11 cellular contexts compared by ENCODE assay signal in genomic region chr11:47468598-47469214, GRCh38. TPM values are rescaled to one million over a fixed set of nuclear protein-coding genes. Genes with fewer than 3 reads are reported as not detected.
A peak's percentile ranks its signal among the peaks of the same experiment; 100 is the strongest.
DNase-seq lines count a peak whose midpoint lies in the region; ATAC-seq and TF ChIP-seq lines count a peak whose summit lies in the region.
"Had no signal": no experiment of that assay in that cellular context is flagged by ENCODE, and none has a peak within 500 bp of the region (broad histone marks: within the 10 kb centered on the region; RNA-seq: fewer than 3 reads in every experiment).

No MANE protein-coding gene starts in this region.

- no peaks in the 10 kb centered on the region for H3K9me2 ChIP-seq in HCT116 (ENCODE audit: insufficient read depth)

- peak overlapping the region; percentile 79 for H3K27ac Mint-ChIP-seq in central memory CD8-positive, alpha-beta T cell (ENCODE audit: low read depth)
- peak overlapping the region; percentile 27 to 86 for H3K27ac Mint-ChIP-seq in natural killer cell treated with Interleukin-12 subunit alpha and Interleukin-12 subunit beta and Interleukin-15 and Interleukin-18, amount 100 ng/mL, for 72 hours
- H3K27ac Mint-ChIP-seq: activated B cell treated with CpG ODN at 0.5 μM for 24 hours had no signal

- H2AFZ ChIP-seq in HCT116 (ENCODE audit: low read depth, low read length, poor library complexity, severe bottlenecking), result no peak overlapping the region

- H3K4me1 ChIP-seq in HCT116 (ENCODE audit: control insufficient read depth in 1 of 2, insufficient read depth in 2 of 2, low read length in 2 of 2), result peaks cover 0 to 4% of the 10 kb centered on the region in 2 experiments; a peak in 1 of 4 replicates

- TF ChIP-seq POLR2A in HCT116 (IDR thresholded peaks at IDR 0.05; ENCODE audit: borderline replicate concordance, extremely low read depth, insufficient read depth, insufficient read length), result no peak

- RAD21 ChIA-PET in HCT116 (lab: Charles Lee; ENCODE audit: low non-redundant PET in 1 of 2, low total read pairs in 2 of 2, uncharacterized antibody in 2 of 2, unreplicated experiment in 2 of 2), result no interaction called here

- peaks cover 30 to 51% of the 10 kb centered on the region in 2 experiments for H3K36me3 ChIP-seq in HCT116 (ENCODE audit: control insufficient read depth in 1 of 2, insufficient read depth in 2 of 2, low read length in 2 of 2)

- H3K27ac ChIP-seq in AG04450 (ENCODE audit: low read depth, low read length) (peak overlapping the region; percentile 47), HCT116 (ENCODE audit: low read depth, low read length) (no peak overlapping the region)

- intact Hi-C loops in HCT116 (cut with micrococcal nuclease), result loop anchor here (10.0 kb wide), 1 partner anchor 146 kb away; no protein-coding TSS in a partner anchor

- peaks cover 34% of the 10 kb centered on the region for H3K4me1 Mint-ChIP-seq in central memory CD8-positive, alpha-beta T cell
- H3K4me1 Mint-ChIP-seq in natural killer cell treated with Interleukin-12 subunit alpha and Interleukin-12 subunit beta and Interleukin-15 and Interleukin-18, amount 100 ng/mL, for 72 hours (ENCODE audit: low read depth in 2 of 2), result peaks cover 12 to 23% of the 10 kb centered on the region in 2 donors
- H3K4me1 Mint-ChIP-seq: activated B cell treated with CpG ODN at 0.5 μM for 24 hours had no signal

- no peak overlapping the region for H3K4me2 ChIP-seq in HCT116 (ENCODE audit: low read length)
- H3K4me2 ChIP-seq: smooth muscle cell had no signal

- no peak overlapping the region for H3K4me3 Mint-ChIP-seq in central memory CD8-positive, alpha-beta T cell
- no peak overlapping the region for H3K4me3 Mint-ChIP-seq in natural killer cell treated with Interleukin-12 subunit alpha and Interleukin-12 subunit beta and Interleukin-15 and Interleukin-18, amount 100 ng/mL, for 72 hours
- H3K4me3 Mint-ChIP-seq: activated B cell treated with CpG ODN at 0.5 μM for 24 hours had no signal

- no peaks in the 10 kb centered on the region for H3K27me3 Mint-ChIP-seq in central memory CD8-positive, alpha-beta T cell
- no peaks in the 10 kb centered on the region for H3K27me3 Mint-ChIP-seq in natural killer cell treated with Interleukin-12 subunit alpha and Interleukin-12 subunit beta and Interleukin-15 and Interleukin-18, amount 100 ng/mL, for 72 hours
- H3K27me3 Mint-ChIP-seq: activated B cell treated with CpG ODN at 0.5 μM for 24 hours had no signal

- no peak for TF ChIP-seq RAD21 in HCT116 (IDR thresholded peaks at IDR 0.05; ENCODE audit: low read depth)

- H3K79me2 ChIP-seq in HCT116 (ENCODE audit: insufficient read depth, low read length), result peaks cover 46% of the 10 kb centered on the region

- H3K9me3 Mint-ChIP-seq in central memory CD8-positive, alpha-beta T cell, result no peaks in the 10 kb centered on the region
- no peaks in the 10 kb centered on the region for H3K9me3 Mint-ChIP-seq in natural killer cell treated with Interleukin-12 subunit alpha and Interleukin-12 subunit beta and Interleukin-15 and Interleukin-18, amount 100 ng/mL, for 72 hours
- H3K9me3 Mint-ChIP-seq: activated B cell treated with CpG ODN at 0.5 μM for 24 hours had no signal

- TF ChIP-seq CTCF in AG04450 (IDR thresholded peaks at IDR 0.05; ENCODE audit: low read depth, low read length) (no peak), HCT116 (IDR thresholded peaks at IDR 0.05 in 2 of 3, conservative IDR thresholded peaks at IDR 0.05 in 1 of 3; ENCODE audit: borderline replicate concordance in 1 of 3, insufficient read depth in 1 of 3, low read depth in 2 of 3, low read length in 2 of 3) (no peak)

- POLR2A ChIA-PET in AG04450 (lab: Yijun Ruan, JAX) (no interaction called here), HCT116 (lab: Charles Lee) (no interaction called here)

- H4K20me1 ChIP-seq in HCT116 (ENCODE audit: insufficient read depth), result peaks cover 5% of the 10 kb centered on the region

- no peak overlapping the region for H3K9ac ChIP-seq in HCT116 (ENCODE audit: low read length)

- no peak for DNase-seq in AG04450 (ENCODE audit: low read depth, low spot score)
- DNase-seq in HCT116 (ENCODE audit: low read depth, low spot score), result no peak
- DNase-seq in central memory CD8-positive, alpha-beta T cell (ENCODE audit: low spot score in 2 of 2), result no peak
- no peak for DNase-seq in natural killer cell treated with Interleukin-12 subunit alpha and Interleukin-12 subunit beta and Interleukin-15 and Interleukin-18, amount 100 ng/mL, for 72 hours (ENCODE audit: low spot score)
- no peak for DNase-seq in SIG-M5 (lab: John Stamatoyannopoulos, UW)
- DNase-seq in DMS53 treated with DMSO at 0.1 percent for 48 hours (lab: John Stamatoyannopoulos, UW; ENCODE audit: unreplicated experiment), result no peak
- DNase-seq in NAMALWA (ENCODE audit: low spot score), result no peak
- DNase-seq: activated B cell treated with CpG ODN at 0.5 μM for 24 hours had no signal

- peaks cover 66% of the 10 kb centered on the region for H3K36me3 Mint-ChIP-seq in central memory CD8-positive, alpha-beta T cell (ENCODE audit: insufficient read depth)
- peaks cover 10% of the 10 kb centered on the region for H3K36me3 Mint-ChIP-seq in natural killer cell treated with Interleukin-12 subunit alpha and Interleukin-12 subunit beta and Interleukin-15 and Interleukin-18, amount 100 ng/mL, for 72 hours

- no peak overlapping the region for H3K4me3 ChIP-seq in AG04450 (ENCODE audit: low read depth, low read length)
- H3K4me3 ChIP-seq in HCT116 (replicated peaks in 1 of 2; ENCODE audit: low read depth in 1 of 2, low read length in 2 of 2), result no peak overlapping the region
- H3K4me3 ChIP-seq: lung, smooth muscle cell had no signal

- TSS peak; percentile 12 for BruUV-seq in HCT116 (replicated peaks; lab: Mats Ljungman, UMichigan)

- CTCF ChIA-PET in AG04450 (lab: Charles Lee) (interaction anchor here (1.0 to 3.1 kb wide), 2 partner anchors 15 to 94 kb away, joined by 3 to 9 read pairs; no protein-coding TSS in a partner anchor), HCT116 (lab: Charles Lee) (no interaction called here)

- no peaks in the 10 kb centered on the region for H3K27me3 ChIP-seq in AG04450 (ENCODE audit: control insufficient read depth, insufficient read depth, low read length)
- no peaks in the 10 kb centered on the region for H3K27me3 ChIP-seq in HCT116 (ENCODE audit: insufficient read depth, low read length)

- H3K9me3 ChIP-seq in AG04450 (ENCODE audit: control insufficient read depth, insufficient read depth, low read length) (no peaks in the 10 kb centered on the region), HCT116 (ENCODE audit: control insufficient read depth in 1 of 2, insufficient read depth in 1 of 2, low read depth in 1 of 2, low read length in 2 of 2) (no peaks in the 10 kb centered on the region)

- ATAC-seq in HCT116 (no peak), GM19452 (IDR thresholded peaks at IDR 0.05; ENCODE audit: unreplicated experiment) (no peak)
- no peak for ATAC-seq in central memory CD8-positive, alpha-beta T cell (replicated peaks; ENCODE audit: extremely low read depth, poor library complexity, severe bottlenecking)
- ATAC-seq in natural killer cell treated with Interleukin-12 subunit alpha and Interleukin-12 subunit beta and Interleukin-15 and Interleukin-18, amount 100 ng/mL, for 72 hours, result no peak

TF ChIP-seq in HCT116, 20 proteins besides CTCF, POLR2A, EP300 and RAD21 (continues in another document):
- no peak for TF ChIP-seq YY1 (IDR thresholded peaks at IDR 0.05; ENCODE audit: extremely low read depth, insufficient replicate concordance, low read depth, low read length)
- TF ChIP-seq CBX3 (IDR thresholded peaks at IDR 0.05; ENCODE audit: low read depth), result no peak
- TF ChIP-seq EZH2 (IDR thresholded peaks at IDR 0.05), result no peak
- TF ChIP-seq SRF (IDR thresholded peaks at IDR 0.05; ENCODE audit: low read depth), result no peak
- no peak for TF ChIP-seq ELF1 (IDR thresholded peaks at IDR 0.05; ENCODE audit: borderline replicate concordance, low read depth)
- TF ChIP-seq JUND (IDR thresholded peaks at IDR 0.05), result no peak
- no peak for TF ChIP-seq ZNF274 (IDR thresholded peaks at IDR 0.05; ENCODE audit: low read depth, low read length)
- TF ChIP-seq ZBTB33 (IDR thresholded peaks at IDR 0.05; ENCODE audit: extremely low read depth, insufficient replicate concordance, low read length), result no peak
- no peak for TF ChIP-seq EZH2phosphoT487 (IDR thresholded peaks at IDR 0.05; ENCODE audit: borderline replicate concordance)
- TF ChIP-seq SP1 (IDR thresholded peaks at IDR 0.05; ENCODE audit: low read depth), result no peak
- no peak for TF ChIP-seq CEBPB (IDR thresholded peaks at IDR 0.05; ENCODE audit: low read depth)
- TF ChIP-seq TCF7L2 (IDR thresholded peaks at IDR 0.05; ENCODE audit: borderline replicate concordance, extremely low read depth, insufficient read depth, insufficient read length), result no peak

RNA-seq across cellular contexts. Expression of gene RAPSN, which starts 19.8 kb away (rescaled TPM):
- polyA plus RNA-seq in AG04450 (2011; rRNA removed), result 0.09 TPM in 1 of 2 replicates, not detected in the other
- 0.46 TPM in 1 of 2 replicates, not detected in the other for polyA minus RNA-seq in AG04450 (2011; rRNA and poly(A)+ RNA removed)
- 0.57 TPM for total RNA-seq in HCT116 (2021; ENCODE audit: unreplicated experiment)
- polyA plus RNA-seq in HCT116 (2012), result 0.17 and 0.41 TPM in 2 replicates
- total RNA-seq in natural killer cell treated with Interleukin-12 subunit alpha and Interleukin-12 subunit beta and Interleukin-15 and Interleukin-18, amount 100 ng/mL, for 72 hours, result 1 to 10 TPM; 1.8 to 4.0 TPM
- total RNA-seq: smooth muscle cell had no signal

RNA-seq across cellular contexts. Expression of gene PSMC3, which starts 42.5 kb away (rescaled TPM):
- 211 and 290 TPM in 2 replicates for polyA plus RNA-seq in AG04450 (2011; rRNA removed)
- polyA minus RNA-seq in AG04450 (2011; rRNA and poly(A)+ RNA removed), result 169 and 172 TPM in 2 replicates
- 155 TPM for total RNA-seq in HCT116 (2021; ENCODE audit: unreplicated experiment)
- polyA plus RNA-seq in HCT116 (2012), result 224 and 256 TPM in 2 replicates
- total RNA-seq in natural killer cell treated with Interleukin-12 subunit alpha and Interleukin-12 subunit beta and Interleukin-15 and Interleukin-18, amount 100 ng/mL, for 72 hours, result 100 to 1,000 TPM; 175 to 216 TPM
